ENCODE assay signal across 29 cellular contexts in genomic region chr4:76494243-76494642, GRCh38. TPM values are rescaled to one million over a fixed set of nuclear protein-coding genes. Genes with fewer than 3 reads are reported as not detected.
"Had no signal": no experiment of that assay in that cellular context is flagged by ENCODE, and none has a peak within 500 bp of the region (broad histone marks: within the 10 kb centered on the region; RNA-seq: fewer than 3 reads in every experiment).

No MANE protein-coding gene starts in this region.

- H3K36me3 ChIP-seq: adrenal gland, SJCRH30 had no signal

- H3K27ac ChIP-seq: adrenal gland, SJCRH30, SK-N-MC had no signal

- H3K27me3 ChIP-seq: adrenal gland, SJCRH30 had no signal

- H3K36me3 Mint-ChIP-seq: IgD-negative memory B cell had no signal

- H3K4me1 Mint-ChIP-seq: activated CD4-positive, alpha-beta T cell treated with anti-CD3 and anti-CD28 coated beads, Interleukin-2, amount 10 ng/mL, durations not matched to agents 24 days and 14 days had no signal

- H3K4me3 Mint-ChIP-seq: activated CD4-positive, alpha-beta T cell treated with anti-CD3 and anti-CD28 coated beads, Interleukin-2, amount 10 ng/mL, durations not matched to agents 24 days and 14 days; activated CD8-positive, alpha-beta T cell treated with anti-CD3 and anti-CD28 coated beads, Interleukin-2, amount 10 ng/mL, durations not matched to agents 7 days and 5 days; activated T-cell treated with anti-CD3 and anti-CD28 coated beads, Interleukin-2, amount 50 U/mL, for 24 hours; IgD-negative memory B cell had no signal

- H3K9me3 Mint-ChIP-seq: activated CD4-positive, alpha-beta T cell treated with anti-CD3 and anti-CD28 coated beads, Interleukin-2, amount 10 ng/mL, durations not matched to agents 24 days and 14 days; activated T-cell treated with anti-CD3 and anti-CD28 coated beads, Interleukin-2, amount 50 U/mL, for 24 hours; activated T-helper 2 cell treated with anti-CD3 and anti-CD28 coated beads, Interferon-gamma antibody, Interleukin-2, Interleukin-4, amounts not matched to agents 10 μg/mL and 5 μg/mL and 100 μg/mL, durations not matched to agents 14 hours and 24 hours and 36 hours had no signal

- H3K27me3 Mint-ChIP-seq: brain had no signal

- FAIRE-seq: astrocyte, bronchial epithelial cell, TTC549 had no signal

- H3K27ac Mint-ChIP-seq: activated CD4-positive, alpha-beta T cell treated with anti-CD3 and anti-CD28 coated beads, Interleukin-2, amount 10 ng/mL, durations not matched to agents 24 days and 14 days; activated CD8-positive, alpha-beta T cell treated with anti-CD3 and anti-CD28 coated beads, Interleukin-2, amount 10 ng/mL, durations not matched to agents 7 days and 5 days; activated naive CD4-positive, alpha-beta T cell treated with anti-CD3 and anti-CD28 coated beads, Interleukin-2, amount 50 U/mL, for 72 hours; activated T-cell treated with anti-CD3 and anti-CD28 coated beads, Interleukin-2, amount 50 U/mL, for 24 hours; activated T-helper 2 cell treated with anti-CD3 and anti-CD28 coated beads, Interferon-gamma antibody, Interleukin-2, Interleukin-4, amounts not matched to agents 10 μg/mL and 5 μg/mL and 100 μg/mL, durations not matched to agents 14 hours and 24 hours and 36 hours; IgD-negative memory B cell had no signal

- DNase-seq: activated CD4-positive, alpha-beta T cell treated with anti-CD3 and anti-CD28 coated beads, Interleukin-2, amount 10 ng/mL, durations not matched to agents 24 days and 14 days; activated CD4-positive, alpha-beta T cell treated with anti-CD3 and anti-CD28 coated beads, Interleukin-2, amount 50 U/mL, for 48 hours; activated CD8-positive, alpha-beta T cell treated with anti-CD3 and anti-CD28 coated beads, Interleukin-2, amount 10 ng/mL, durations not matched to agents 7 days and 5 days; activated gamma-delta T cell; activated naive CD4-positive, alpha-beta T cell treated with Interleukin-2 at 50 U/mL for 16 hours; activated T-cell treated with anti-CD3 and anti-CD28 coated beads, Interleukin-2, amount 50 U/mL, for 24 hours; adrenal gland; Karpas-422; KBM-7; NCI-H1048; NCI-H1105 treated with DMSO at 0.1 percent for 48 hours; NCI-H1436; NCI-H1930; NCI-H2081 treated with DMSO at 0.1 percent for 48 hours; NCI-H226; NCI-H446 treated with DMSO at 0.1 percent for 48 hours; NCI-H69; SHP77; SJCRH30 had no signal

- H3K4me1 ChIP-seq: adrenal gland had no signal

- H3K4me3 ChIP-seq: adrenal gland, SJCRH30, SK-N-MC had no signal

- ATAC-seq: activated CD8-positive, alpha-beta T cell treated with anti-CD3 and anti-CD28 coated beads, Interleukin-2, amount 10 ng/mL, durations not matched to agents 7 days and 5 days; activated naive CD4-positive, alpha-beta T cell treated with anti-CD3 and anti-CD28 coated beads, Interleukin-2, amount 50 U/mL, for 72 hours; Panc1 had no signal

- H3K9me3 ChIP-seq: adrenal gland, SJCRH30 had no signal

RNA-seq across cellular contexts. Expression of gene SHROOM3, which starts 59.2 kb away (rescaled TPM):
- total RNA-seq: activated CD8-positive, alpha-beta T cell treated with anti-CD3 and anti-CD28 coated beads, Interleukin-2, amount 10 ng/mL, durations not matched to agents 7 days and 5 days; activated T-helper 2 cell treated with anti-CD3 and anti-CD28 coated beads, Interferon-gamma antibody, Interleukin-2, Interleukin-4, amounts not matched to agents 10 μg/mL and 5 μg/mL and 100 μg/mL, durations not matched to agents 14 hours and 24 hours and 36 hours; T-helper 2 cell treated with Interferon-gamma antibody and Interleukin-4, amounts not matched to agents 100 ng/mL and 5 ng/mL, for 36 hours had no signal
- polyA plus RNA-seq: IgD-negative memory B cell had no signal
